Comparison of ENCODE assay signal across 10 cellular contexts in the genomic region with DNA sequence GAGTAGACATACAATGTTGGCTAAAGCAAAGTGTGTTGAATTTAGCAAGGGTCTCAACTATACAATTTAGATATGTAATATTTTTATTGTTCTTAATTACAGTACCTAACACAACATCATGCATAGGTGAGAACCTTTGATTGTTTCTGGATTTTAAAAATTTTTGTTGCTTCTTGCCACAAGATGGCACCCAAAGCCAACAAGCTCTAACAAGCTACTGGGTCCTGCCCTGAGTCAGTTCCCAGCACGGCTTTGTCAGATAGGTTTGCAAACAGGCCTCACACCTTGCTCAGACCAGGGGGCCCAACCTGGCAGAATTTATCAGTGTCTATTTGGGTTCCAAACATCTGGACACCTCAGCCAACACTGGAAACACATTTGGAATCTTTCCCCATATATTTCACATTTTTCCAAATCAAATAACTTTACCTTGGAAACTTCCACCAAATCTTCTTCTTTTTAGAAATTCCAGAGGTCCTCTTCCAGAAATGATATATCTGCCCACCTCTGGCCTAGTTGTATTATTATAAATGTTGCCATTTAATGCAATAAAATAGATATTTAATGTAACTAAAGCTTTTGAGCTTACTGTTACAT. TPM values are rescaled to one million over a fixed set of nuclear protein-coding genes. Genes with fewer than 3 reads are reported as not detected.
DNase-seq lines count a peak whose midpoint lies in the region; ATAC-seq, FAIRE-seq and TF ChIP-seq lines count a peak whose summit lies in the region.
"Had no signal": no experiment of that assay in that cellular context is flagged by ENCODE, and none has a peak within 500 bp of the region (broad histone marks: within the 10 kb centered on the region; RNA-seq: fewer than 3 reads in every experiment).

No MANE protein-coding gene starts in this region.

- H3K27ac ChIP-seq in SJCRH30 (no peak overlapping the region), right atrium auricular region (no peak overlapping the region)
- H3K27ac ChIP-seq: parathyroid adenoma had no signal

- H3K4me1 ChIP-seq in SJCRH30 (no peaks in the 10 kb centered on the region), right atrium auricular region (no peaks in the 10 kb centered on the region)
- H3K4me1 ChIP-seq: parathyroid adenoma had no signal

- H3K4me3 ChIP-seq in SJCRH30, result no peak overlapping the region
- no peak overlapping the region for H3K4me3 ChIP-seq in right atrium auricular region

- H3K9me3 ChIP-seq in SJCRH30 (replicated peaks) (no peaks in the 10 kb centered on the region), right atrium auricular region (peaks cover 0 to 7% of the 10 kb centered on the region in 2 donors)

- H3K36me3 ChIP-seq in SJCRH30 (no peaks in the 10 kb centered on the region), right atrium auricular region (no peaks in the 10 kb centered on the region)

- peak; percentile 62 for DNase-seq in ELR (ENCODE audit: low read depth)
- DNase-seq in LHCN-M2 (ENCODE audit: low read depth), result peak; percentile 29
- DNase-seq in SJCRH30, result peak; percentile 29 to 57
- no peak for DNase-seq in right atrium auricular region (ENCODE audit: low spot score)
- peak; percentile 76 for DNase-seq in urothelium cell line (ENCODE audit: low spot score)

- no peak for ATAC-seq in GM19023 (IDR thresholded peaks at IDR 0.05; ENCODE audit: unreplicated experiment)
- ATAC-seq in HG03139 (IDR thresholded peaks at IDR 0.05; ENCODE audit: unreplicated experiment), result no peak
- no peak for ATAC-seq in HG03342 (IDR thresholded peaks at IDR 0.05; ENCODE audit: unreplicated experiment)

- H3K27me3 ChIP-seq in SJCRH30 (no peaks in the 10 kb centered on the region; the same call in 1 of the 2 replicates), right atrium auricular region (no peaks in the 10 kb centered on the region)

- peak; percentile 40 for FAIRE-seq in urothelium cell line (lab: Jason Lieb, UNC)
- FAIRE-seq: TTC549 had no signal

- TF ChIP-seq CTCF in right atrium auricular region (IDR thresholded peaks at IDR 0.05), result peak; percentile 22 to 60

RNA-seq across cellular contexts. Expression of gene EGFLAM, which starts 49.5 kb away (rescaled TPM):
- total RNA-seq in LHCN-M2 (2014; rRNA removed), result 22.4 and 27.1 TPM in 2 replicates
- 35.3 TPM for polyA plus RNA-seq in LHCN-M2 (2012)
- 0.36 and 0.58 TPM in 2 replicates for total RNA-seq in SJCRH30 (2014; rRNA removed; shearing (Covaris generic))
- total RNA-seq in right atrium auricular region, result 1 to 10 TPM; 2.2 to 8.8 TPM
